In genomic region chr3:194871143-194871863, GRCh38 we compare ENCODE assay signal across 8 cellular contexts.
DNase-seq lines count a peak whose midpoint lies in the region; ATAC-seq and TF ChIP-seq lines count a peak whose summit lies in the region.

No MANE protein-coding gene starts in this region.

- no peaks in the 10 kb centered on the region for H3K9me3 Mint-ChIP-seq in neural crest cell

- no peaks in the 10 kb centered on the region for H3K27me3 Mint-ChIP-seq in neural crest cell (ENCODE audit: low read depth)

- no peak for ATAC-seq in HG02678 (IDR thresholded peaks at IDR 0.05; ENCODE audit: unreplicated experiment)

- peak; percentile 71 for DNase-seq in COLO829 (ENCODE audit: low spot score)
- peak; percentile 88 for DNase-seq in HFF-Myc (ENCODE audit: extremely low read depth, low read depth)
- peak; percentile 70 for DNase-seq in NOMO-1 treated with DMSO at 0.1 percent for 48 hours (lab: John Stamatoyannopoulos, UW; ENCODE audit: unreplicated experiment)
- DNase-seq in epithelial cell of esophagus (ENCODE audit: low read depth), result peak; percentile 93
- DNase-seq in neural crest cell (ENCODE audit: low read depth, low spot score), result peak; percentile 6
- no peak for DNase-seq in GDM1 (lab: John Stamatoyannopoulos, UW)
- DNase-seq in NCI-H187 treated with DMSO at 0.1 percent for 48 hours (lab: John Stamatoyannopoulos, UW), result no peak

- TF ChIP-seq CTCF in HFF-Myc (IDR thresholded peaks at IDR 0.05; ENCODE audit: low read depth, low read length, missing control alignments) (no peak), epithelial cell of esophagus (IDR thresholded peaks at IDR 0.05; ENCODE audit: insufficient read depth, low read depth, low read length, missing control alignments) (no peak), neural crest cell (conservative IDR thresholded peaks at IDR 0.05) (no peak)

- H3K27ac Mint-ChIP-seq in neural crest cell (ENCODE audit: unreplicated experiment), result peak overlapping the region; percentile 84

- H3K4me3 ChIP-seq in HFF-Myc (replicated peaks; ENCODE audit: low read depth, low read length) (no peak overlapping the region), epithelial cell of esophagus (ENCODE audit: low read length) (no peak overlapping the region)

- no peak overlapping the region for H3K4me3 Mint-ChIP-seq in neural crest cell

- peaks cover 15% of the 10 kb centered on the region for H3K4me1 Mint-ChIP-seq in neural crest cell

- H3K36me3 Mint-ChIP-seq in neural crest cell (ENCODE audit: low read depth), result no peaks in the 10 kb centered on the region

Comparison
In these comparisons a context has a peak if more than half of its experiments do, and no peak if none do; other contexts are left out.
1. DNase-seq: peak in COLO829 (single experiment), HFF-Myc (single experiment), NOMO-1 treated with DMSO at 0.1 percent for 48 hours (single experiment), epithelial cell of esophagus (single experiment) and neural crest cell (single experiment); none in GDM1 (single experiment) and NCI-H187 treated with DMSO at 0.1 percent for 48 hours (single experiment).